In genomic region chr1:246483204-246483933, GRCh38 we compare ENCODE assay signal across 10 cellular contexts. TPM values are rescaled to one million over a fixed set of nuclear protein-coding genes. Genes with fewer than 3 reads are reported as not detected.
DNase-seq lines count a peak whose midpoint lies in the region; ATAC-seq and TF ChIP-seq lines count a peak whose summit lies in the region.
"Had no signal": no experiment of that assay in that cellular context is flagged by ENCODE, and none has a peak within 500 bp of the region (broad histone marks: within the 10 kb centered on the region; RNA-seq: fewer than 3 reads in every experiment).

No MANE protein-coding gene starts in this region.

- ATAC-seq in GM19351 (IDR thresholded peaks at IDR 0.05; ENCODE audit: unreplicated experiment), result peak; percentile 81
- ATAC-seq in HG03460 (IDR thresholded peaks at IDR 0.05; ENCODE audit: unreplicated experiment), result peak; percentile 63
- no peak for ATAC-seq in GM21526 (IDR thresholded peaks at IDR 0.05; ENCODE audit: low FRiP score, unreplicated experiment)

- DNase-seq in AG10803 (ENCODE audit: low read depth) (peak; percentile 27), fibroblast of mammary gland (ENCODE audit: low read depth) (peak; percentile 10), amygdala (lab: John Stamatoyannopoulos, UW) (no peak), H7 (no peak)
- no peak for DNase-seq in activated CD8-positive, alpha-beta memory T cell treated with anti-CD3 and anti-CD28 coated beads for 24 hours
- DNase-seq: activated CD4-positive, alpha-beta T cell treated with anti-CD3 and anti-CD28 coated beads, Interleukin-2, amount 10 ng/mL, durations not matched to agents 24 days and 14 days; Caco-2 had no signal

- H3K27me3 ChIP-seq in H7 (ENCODE audit: control insufficient read depth, insufficient read depth, low read length), result no peaks in the 10 kb centered on the region

- no peak for TF ChIP-seq CTCF in AG10803 (conservative IDR thresholded peaks at IDR 0.05; ENCODE audit: low read length)
- TF ChIP-seq CTCF in fibroblast of mammary gland (conservative IDR thresholded peaks at IDR 0.05; ENCODE audit: control insufficient read depth, insufficient read depth, low read depth, low read length), result no peak

- peak overlapping the region; percentile 12 for H3K4me3 ChIP-seq in AG10803 (ENCODE audit: low read length)
- H3K4me3 ChIP-seq in fibroblast of mammary gland (ENCODE audit: control insufficient read depth, low read depth, low read length), result no peak overlapping the region
- H3K4me3 ChIP-seq in H7 (ENCODE audit: insufficient read depth, low read depth, low read length), result no peak overlapping the region

- H3K36me3 ChIP-seq in H7 (replicated peaks; ENCODE audit: control insufficient read depth, insufficient read depth, low read length), result no peaks in the 10 kb centered on the region

RNA-seq across cellular contexts. Expression of gene SMYD3, which starts 23.7 kb away (rescaled TPM):
- total RNA-seq in H7 (2014; rRNA removed; shearing (Covaris generic)), result 25.6 and 31.0 TPM in 2 replicates

Comparison
In these comparisons a context has a peak if more than half of its experiments do, and no peak if none do; other contexts are left out.
1. DNase-seq: peak in AG10803 (single experiment) and fibroblast of mammary gland (single experiment); none in activated CD8-positive, alpha-beta memory T cell treated with anti-CD3 and anti-CD28 coated beads for 24 hours (single experiment), amygdala (0 of 56) and H7 (single experiment).